In the genomic region with DNA sequence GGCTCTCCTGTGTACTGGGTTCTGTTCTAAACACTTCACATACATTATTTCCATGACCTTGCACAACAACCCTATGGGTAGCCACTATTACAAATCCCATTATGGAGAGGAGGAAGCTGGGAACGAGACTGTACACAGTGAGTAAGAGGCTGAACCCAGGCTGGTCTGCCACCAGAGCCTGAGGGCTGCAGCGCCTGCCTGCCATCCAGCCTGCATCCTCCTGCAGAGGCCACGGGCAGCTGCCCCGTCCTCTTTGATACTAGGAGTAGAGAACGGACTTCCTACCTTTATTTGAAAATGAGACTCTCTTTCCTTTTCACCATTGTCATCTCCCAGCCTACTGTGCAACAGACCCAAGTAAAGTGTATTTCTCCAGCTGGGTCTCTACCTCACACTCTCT, we compare ENCODE assay signal across 5 cellular contexts.
"Had no signal": no experiment of that assay in that cellular context is flagged by ENCODE, and none has a peak within 500 bp of the region (broad histone marks: within the 10 kb centered on the region; RNA-seq: fewer than 3 reads in every experiment).

No MANE protein-coding gene starts in this region.

- H3K9ac ChIP-seq: GM23248 had no signal

- H3K9me3 Mint-ChIP-seq: H9 had no signal

- ATAC-seq: K562 had no signal

- DNase-seq: GM23248, H9, HCEC 1CT, IMR-90 had no signal

- H2AFZ ChIP-seq: GM23248 had no signal

- H3K4me3 Mint-ChIP-seq: H9 had no signal

- H3K27ac ChIP-seq: GM23248 had no signal

- H3K4me3 ChIP-seq: GM23248, K562 had no signal
